ENCODE assay signal across 19 cellular contexts in the genomic region with DNA sequence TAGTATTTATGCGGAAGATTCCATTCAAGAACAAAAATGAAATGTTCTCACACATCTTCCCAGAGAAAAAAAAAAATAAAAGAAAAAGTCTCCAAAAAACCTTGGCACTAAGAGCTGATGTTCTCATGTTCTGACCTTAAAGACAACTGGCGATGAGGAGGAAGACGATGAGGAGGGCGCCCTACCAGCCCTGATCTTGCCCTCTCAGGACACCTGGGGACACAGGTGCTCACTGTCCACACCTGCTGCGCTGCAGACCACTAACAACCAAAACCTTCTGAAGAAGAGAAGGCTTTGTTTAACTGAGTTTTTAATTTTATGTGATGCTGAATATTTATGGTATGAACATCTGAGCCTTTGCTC.
DNase-seq lines count a peak whose midpoint lies in the region; ATAC-seq and TF ChIP-seq lines count a peak whose summit lies in the region.
"Had no signal": no experiment of that assay in that cellular context is flagged by ENCODE, and none has a peak within 500 bp of the region (broad histone marks: within the 10 kb centered on the region; RNA-seq: fewer than 3 reads in every experiment).

No MANE protein-coding gene starts in this region.

- no peaks in the 10 kb centered on the region for H3K36me3 ChIP-seq in Loucy (ENCODE audit: insufficient read depth, low read length)
- H3K36me3 ChIP-seq in rectal smooth muscle tissue (ENCODE audit: control insufficient read depth, insufficient read depth, low read length): no peaks in the 10 kb centered on the region
- no peaks in the 10 kb centered on the region for H3K36me3 ChIP-seq in mucosa of descending colon (ENCODE audit: low read depth)
- H3K36me3 ChIP-seq: right atrium auricular region, SJSA1, uterus had no signal

- H3K4me3 Mint-ChIP-seq in activated CD8-positive, alpha-beta memory T cell treated with anti-CD3 and anti-CD28 coated beads, Interleukin-2, amount 10 ng/mL, durations not matched to agents 7 days and 5 days: peak overlapping the region; percentile 73
- H3K4me3 Mint-ChIP-seq in dendritic cell treated with granulocyte-macrophage colony-stimulating factor and Interleukin-4, amounts not matched to agents 40 ng/mL and 50 ng/mL, for 4 days: no peak overlapping the region

- peak overlapping the region; percentile 91 for H3K27ac Mint-ChIP-seq in activated CD8-positive, alpha-beta memory T cell treated with anti-CD3 and anti-CD28 coated beads, Interleukin-2, amount 10 ng/mL, durations not matched to agents 7 days and 5 days
- peak overlapping the region; percentile 60 for H3K27ac Mint-ChIP-seq in dendritic cell treated with granulocyte-macrophage colony-stimulating factor and Interleukin-4, amounts not matched to agents 40 ng/mL and 50 ng/mL, for 4 days

- H3K4me1 Mint-ChIP-seq in activated CD8-positive, alpha-beta memory T cell treated with anti-CD3 and anti-CD28 coated beads, Interleukin-2, amount 10 ng/mL, durations not matched to agents 7 days and 5 days: peaks cover 45% of the 10 kb centered on the region
- peaks cover 77% of the 10 kb centered on the region for H3K4me1 Mint-ChIP-seq in dendritic cell treated with granulocyte-macrophage colony-stimulating factor and Interleukin-4, amounts not matched to agents 40 ng/mL and 50 ng/mL, for 4 days (ENCODE audit: low read depth)

- H3K27me3 Mint-ChIP-seq in activated CD8-positive, alpha-beta memory T cell treated with anti-CD3 and anti-CD28 coated beads, Interleukin-2, amount 10 ng/mL, durations not matched to agents 7 days and 5 days: no peaks in the 10 kb centered on the region
- no peaks in the 10 kb centered on the region for H3K27me3 Mint-ChIP-seq in dendritic cell treated with granulocyte-macrophage colony-stimulating factor and Interleukin-4, amounts not matched to agents 40 ng/mL and 50 ng/mL, for 4 days

- CTCF ChIA-PET in activated CD8-positive, alpha-beta memory T cell treated with anti-CD3 and anti-CD28 coated beads, Interleukin-2, amount 10 ng/mL, durations not matched to agents 7 days and 5 days (lab: Charles Lee): interaction anchor here (1.0 to 1.8 kb wide), 8 partner anchors 10 to 82 kb away, joined by 3 to 4 read pairs (median 3); no protein-coding TSS in a partner anchor

- peak overlapping the region; percentile 50 for H3K4me2 ChIP-seq in Loucy (ENCODE audit: low read depth, low read length, poor library complexity, severe bottlenecking)
- H3K4me2 ChIP-seq: PC-9 had no signal

- H3K9me2 ChIP-seq in Loucy (replicated peaks; ENCODE audit: low read depth, low read length): no peaks in the 10 kb centered on the region

- peaks cover 21% of the 10 kb centered on the region for H3K4me1 ChIP-seq in Loucy (ENCODE audit: insufficient read depth, low read length, poor library complexity, severe bottlenecking)
- H3K4me1 ChIP-seq in rectal smooth muscle tissue (ENCODE audit: control insufficient read depth, insufficient read depth, low read length): peaks cover 17% of the 10 kb centered on the region
- H3K4me1 ChIP-seq in mucosa of descending colon (ENCODE audit: low read depth): peaks cover 3% of the 10 kb centered on the region
- H3K4me1 ChIP-seq: SJSA1 had no signal

- DNase-seq in activated CD8-positive, alpha-beta memory T cell treated with anti-CD3 and anti-CD28 coated beads, Interleukin-2, amount 10 ng/mL, durations not matched to agents 7 days and 5 days: no peak
- no peak for DNase-seq in activated CD8-positive, alpha-beta memory T cell treated with anti-CD3 and anti-CD28 coated beads, Interleukin-2, amount 50 U/mL, for 4 hours
- DNase-seq in mucosa of descending colon (no peak), NCI-H82 treated with DMSO at 0.1 percent for 48 hours (lab: John Stamatoyannopoulos, UW; ENCODE audit: unreplicated experiment) (no peak)
- DNase-seq: EL, H9, KBM-7, mammary epithelial cell, NCI-H1092, NCI-H69, PC-9 had no signal

- no peak overlapping the region for H2AFZ ChIP-seq in Loucy (ENCODE audit: low read length)
- H2AFZ ChIP-seq: PC-9 had no signal

- intact Hi-C loops in dendritic cell treated with granulocyte-macrophage colony-stimulating factor and Interleukin-4, amounts not matched to agents 40 ng/mL and 50 ng/mL, for 4 days (cut with micrococcal nuclease): no loop called here
- intact Hi-C loops in mucosa of descending colon (cut with DNase I, micrococcal nuclease): no loop called here

- H3K9me3 ChIP-seq in Loucy (ENCODE audit: insufficient read depth, low read depth, low read length): no peaks in the 10 kb centered on the region
- no peaks in the 10 kb centered on the region for H3K9me3 ChIP-seq in mucosa of descending colon
- H3K9me3 ChIP-seq: right atrium auricular region, SJSA1, uterus had no signal

- H3K27ac ChIP-seq in rectal smooth muscle tissue (ENCODE audit: low read depth, low read length): peak overlapping the region; percentile 18
- H3K27ac ChIP-seq: PC-9, right atrium auricular region, SJSA1, uterus had no signal

- ATAC-seq in activated CD8-positive, alpha-beta memory T cell treated with anti-CD3 and anti-CD28 coated beads, Interleukin-2, amount 10 ng/mL, durations not matched to agents 7 days and 5 days: no peak
- ATAC-seq in HG02571 (IDR thresholded peaks at IDR 0.05; ENCODE audit: unreplicated experiment) (no peak), mucosa of descending colon (no peak)

- H3F3A ChIP-seq in Loucy (ENCODE audit: low read depth): no peaks in the 10 kb centered on the region

- peaks cover 53% of the 10 kb centered on the region; the same call in 1 of the 2 replicates for H3K79me2 ChIP-seq in Loucy (ENCODE audit: insufficient read depth, low read length)

- H4K20me1 ChIP-seq in Loucy (ENCODE audit: insufficient read depth, low read length, poor library complexity, severe bottlenecking): no peaks in the 10 kb centered on the region

- TF ChIP-seq CTCF in Loucy (conservative IDR thresholded peaks at IDR 0.05; ENCODE audit: low read length) (no peak), mucosa of descending colon (IDR thresholded peaks at IDR 0.05) (no peak)

- H3K9ac ChIP-seq in Loucy (ENCODE audit: low read depth, low read length, poor library complexity, severe bottlenecking) (no peak overlapping the region), rectal smooth muscle tissue (ENCODE audit: low read length) (no peak overlapping the region)

- no peaks in the 10 kb centered on the region for H3K9me3 Mint-ChIP-seq in activated CD8-positive, alpha-beta memory T cell treated with anti-CD3 and anti-CD28 coated beads, Interleukin-2, amount 10 ng/mL, durations not matched to agents 7 days and 5 days (ENCODE audit: low read depth)
- no peaks in the 10 kb centered on the region for H3K9me3 Mint-ChIP-seq in dendritic cell treated with granulocyte-macrophage colony-stimulating factor and Interleukin-4, amounts not matched to agents 40 ng/mL and 50 ng/mL, for 4 days
- H3K9me3 Mint-ChIP-seq: neural crest cell had no signal

- peaks cover 10% of the 10 kb centered on the region for H3K36me3 Mint-ChIP-seq in activated CD8-positive, alpha-beta memory T cell treated with anti-CD3 and anti-CD28 coated beads, Interleukin-2, amount 10 ng/mL, durations not matched to agents 7 days and 5 days
- peaks cover 17% of the 10 kb centered on the region for H3K36me3 Mint-ChIP-seq in dendritic cell treated with granulocyte-macrophage colony-stimulating factor and Interleukin-4, amounts not matched to agents 40 ng/mL and 50 ng/mL, for 4 days (ENCODE audit: low read depth)

- H3K27me3 ChIP-seq in Loucy (ENCODE audit: insufficient read depth, low read length, poor library complexity, severe bottlenecking) (no peaks in the 10 kb centered on the region), rectal smooth muscle tissue (ENCODE audit: control insufficient read depth, insufficient read depth, low read length) (no peaks in the 10 kb centered on the region)
- H3K27me3 ChIP-seq: right atrium auricular region, SJSA1, uterus had no signal

- H3K4me3 ChIP-seq in Loucy (ENCODE audit: low read length, poor library complexity, severe bottlenecking): no peak overlapping the region
- H3K4me3 ChIP-seq in rectal smooth muscle tissue (ENCODE audit: low read length): no peak overlapping the region
- no peak overlapping the region for H3K4me3 ChIP-seq in mucosa of descending colon
- H3K4me3 ChIP-seq: PC-9, right atrium auricular region, SJSA1, uterus had no signal
